ENCODE assay signal across 10 cellular contexts in the genomic region with DNA sequence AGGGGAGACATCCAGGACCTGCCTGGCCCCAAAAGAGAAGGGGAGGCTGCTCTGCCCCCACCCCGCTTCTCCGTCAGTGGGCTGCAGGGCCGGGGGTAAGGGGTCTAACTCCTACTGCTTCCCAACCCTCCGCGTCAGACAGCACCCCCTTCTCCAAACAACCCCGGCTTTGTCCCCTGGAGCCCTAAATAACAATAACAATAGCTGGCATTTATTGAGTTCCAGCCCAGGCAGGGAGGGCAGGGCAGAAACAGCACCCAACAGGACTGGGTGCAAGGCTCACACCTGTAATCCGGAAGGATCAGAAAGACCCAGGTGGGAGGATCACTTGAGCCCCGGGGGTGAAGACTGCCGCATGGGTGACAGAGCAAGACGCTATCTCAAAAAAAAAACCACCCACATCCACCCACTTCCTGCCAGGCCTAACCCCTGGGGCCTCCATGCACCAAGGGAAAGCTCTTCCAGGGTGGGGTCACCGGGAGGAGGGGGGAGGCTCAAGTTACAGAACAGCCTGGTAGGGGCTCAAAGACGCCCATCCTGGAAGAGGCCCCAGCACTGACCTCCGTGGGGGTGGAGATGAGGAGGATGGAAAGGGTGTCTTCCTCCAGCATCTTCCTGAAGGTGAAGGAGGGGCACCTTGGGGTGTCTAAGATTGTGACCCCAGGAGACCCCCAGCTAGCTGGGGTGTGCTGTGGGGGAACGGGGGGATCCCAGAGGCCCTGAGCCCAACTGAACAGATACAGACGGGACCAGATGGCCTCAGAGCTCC. TPM values are rescaled to one million over a fixed set of nuclear protein-coding genes. Genes with fewer than 3 reads are reported as not detected.
A peak's percentile ranks its signal among the peaks of the same experiment; 100 is the strongest.
DNase-seq lines count a peak whose midpoint lies in the region; TF ChIP-seq lines count a peak whose summit lies in the region.
"Had no signal": no experiment of that assay in that cellular context is flagged by ENCODE, and none has a peak within 500 bp of the region (broad histone marks: within the 10 kb centered on the region; RNA-seq: fewer than 3 reads in every experiment).

No MANE protein-coding gene starts in this region.

- no peaks in the 10 kb centered on the region for H3K36me3 ChIP-seq in adrenal gland (replicated peaks in 1 of 2)

- no peak for TF ChIP-seq POLR2A in adrenal gland (IDR thresholded peaks at IDR 0.05)

- peak; percentile 58 for DNase-seq in NCI-H146 (lab: John Stamatoyannopoulos, UW)
- no peak for DNase-seq in NCI-H146 treated with DMSO at 0.1 percent for 48 hours (lab: John Stamatoyannopoulos, UW; ENCODE audit: unreplicated experiment)
- peak; percentile 65 for DNase-seq in KBM-7
- DNase-seq in activated effector memory CD4-positive, alpha-beta T cell treated with anti-CD3 and anti-CD28 coated beads, Interleukin-2, amount 50 U/mL, for 16 hours, result peak; percentile 81
- peak; percentile 41 for DNase-seq in stimulated activated CD4-positive, alpha-beta T cell treated with anti-CD3 and anti-CD28 coated beads, Interleukin-2, amount 100 ng/mL, for 4 hours (ENCODE audit: low read depth)
- DNase-seq in NCI-H446 (lab: John Stamatoyannopoulos, UW), result no peak
- no peak for DNase-seq in adrenal gland
- no peak for DNase-seq in inferior parietal cortex (ENCODE audit: extremely low spot score)

- no peak overlapping the region for H3K4me3 ChIP-seq in adrenal gland

- H3K4me1 ChIP-seq in adrenal gland (replicated peaks in 1 of 2), result peaks cover 0 to 4% of the 10 kb centered on the region in 2 donors

- TF ChIP-seq CTCF in adrenal gland (IDR thresholded peaks at IDR 0.05), result no peak

- H3K27ac ChIP-seq in adrenal gland, result no peak overlapping the region

- in situ Hi-C loops in KBM-7 (cut with MboI; ENCODE audit: low pct_unique_long_range_greater_than_20kb, low sequenced_read_pairs), result no loop called here

- WGBS in adrenal gland, 4 donors, result 45 to 66% (median 49%) methylated on average over 15 of the region's 15 CpGs

- H3K27me3 ChIP-seq in adrenal gland, result peaks cover 2% of the 10 kb centered on the region

- intact Hi-C loops in adrenal gland (cut with DNase I), result no loop called here

- H3K9me3 ChIP-seq in adrenal gland (replicated peaks in 1 of 3), result no peaks in the 10 kb centered on the region

RNA-seq across cellular contexts. Expression of a gene that starts 1.3 kb away (rescaled TPM):
- total RNA-seq in adrenal gland, result under 1 TPM in 5 of 8 donors, not detected in 3; 0.25 to 0.83 (median 0.42) TPM
- polyA plus RNA-seq in adrenal gland, result under 1 TPM in 2 of 3 donors, not detected in 1; 0.20 to 0.64 TPM

RNA-seq across cellular contexts. Expression of a gene that starts 5.1 kb away (rescaled TPM):
- total RNA-seq in adrenal gland, result not detected
- not detected for polyA plus RNA-seq in adrenal gland
- total RNA-seq: left cardiac atrium; T-helper 1 cell treated with Interleukin-12 subunit alpha and Interleukin-12 subunit beta and Interleukin-4 antibody, amounts not matched to agents 30 ng/mL and 1 ng/mL, for 36 hours had no signal

RNA-seq across cellular contexts. Expression of a gene that starts 15.5 kb away (rescaled TPM):
- under 1 TPM in 5 of 8 donors, not detected in 3; 0.19 to 0.41 (median 0.36) TPM for total RNA-seq in adrenal gland
- polyA plus RNA-seq in adrenal gland, result under 1 TPM in 2 of 3 donors, not detected in 1; 0.27 to 0.72 TPM

RNA-seq across cellular contexts. Expression of a gene that starts 21.4 kb away (rescaled TPM):
- 10 to 100 TPM; 17.5 to 54.4 (median 33.2) TPM for total RNA-seq in adrenal gland
- polyA plus RNA-seq in adrenal gland, result 10 to 100 TPM in 1 of 3 donors, 1 to 10 TPM in 2; 4.0 to 18.7 (median 4.3) TPM

RNA-seq across cellular contexts. Expression of a gene that starts 32.1 kb away (rescaled TPM):
- total RNA-seq in adrenal gland, result 100 to 1,000 TPM in 3 of 8 donors, 10 to 100 TPM in 5; 13.4 to 193 (median 81.3) TPM
- polyA plus RNA-seq in adrenal gland, result 100 to 1,000 TPM in 2 of 3 donors, 10 to 100 TPM in 1; 10.5 to 158 (median 139) TPM

Comparison
In these comparisons a context has a peak if more than half of its experiments do, and no peak if none do; other contexts are left out.
1. DNase-seq: peak in NCI-H146 (single experiment), KBM-7 (single experiment), activated effector memory CD4-positive, alpha-beta T cell treated with anti-CD3 and anti-CD28 coated beads, Interleukin-2, amount 50 U/mL, for 16 hours (single experiment) and stimulated activated CD4-positive, alpha-beta T cell treated with anti-CD3 and anti-CD28 coated beads, Interleukin-2, amount 100 ng/mL, for 4 hours (single experiment); none in NCI-H146 treated with DMSO at 0.1 percent for 48 hours (single experiment), NCI-H446 (0 of 2), adrenal gland (0 of 7) and inferior parietal cortex (single experiment).